In genomic region chr3:105752791-105753415, GRCh38 we compare ENCODE assay signal across 9 cellular contexts.
DNase-seq lines count a peak whose midpoint lies in the region; ATAC-seq and TF ChIP-seq lines count a peak whose summit lies in the region.
"Had no signal": no experiment of that assay in that cellular context is flagged by ENCODE, and none has a peak within 500 bp of the region (broad histone marks: within the 10 kb centered on the region; RNA-seq: fewer than 3 reads in every experiment).

No MANE protein-coding gene starts in this region.

- DNase-seq in T-helper 9 cell (peak; percentile 18), heart right ventricle (no peak), cortex of kidney (lab: John Stamatoyannopoulos, UW) (no peak), HuH-7.5 (ENCODE audit: low spot score) (no peak)

- H3K4me3 ChIP-seq in DOHH2 (ENCODE audit: low read length), result peak overlapping the region; percentile 16; the same call in 1 of the 2 replicates
- H3K4me3 ChIP-seq in HEK293 (ENCODE audit: low read depth, low read length), result no peak overlapping the region
- H3K4me3 ChIP-seq in heart right ventricle, result no peak overlapping the region

- H3K27ac ChIP-seq in DOHH2 (ENCODE audit: low read depth, low read length), result peak overlapping the region; percentile 47
- H3K27ac ChIP-seq in HEK293 (ENCODE audit: extremely low read depth, low read depth, low read length), result no peak overlapping the region
- H3K27ac ChIP-seq in heart right ventricle, result peak overlapping the region in 2 of 10 donors; percentile 22 to 77
- H3K27ac ChIP-seq: epithelial cell of prostate had no signal

- intact Hi-C loops in heart right ventricle (cut with DNase I), result no loop called here

- H3K9me2 ChIP-seq in DOHH2 (replicated peaks; ENCODE audit: control insufficient read depth, low read length), result no peaks in the 10 kb centered on the region

- H3K4me1 ChIP-seq in DOHH2 (ENCODE audit: control insufficient read depth, low read length), result peaks cover 42% of the 10 kb centered on the region
- peaks cover 6% of the 10 kb centered on the region; the same call in 1 of the 2 replicates for H3K4me1 ChIP-seq in HEK293 (ENCODE audit: control insufficient read depth, insufficient read depth, low read length)
- peaks cover 0 to 75% (median 21%) of the 10 kb centered on the region in 9 donors for H3K4me1 ChIP-seq in heart right ventricle

- no peaks in the 10 kb centered on the region; the same call in 1 of the 2 replicates for H3F3A ChIP-seq in DOHH2 (ENCODE audit: control insufficient read depth, insufficient read depth)

- CTCF ChIA-PET in HEK293 (lab: Yijun Ruan, JAX), result interaction anchor here (0.6 kb wide), 1 partner anchor 158 kb away, joined by 3 read pairs; no protein-coding TSS in a partner anchor

- TF ChIP-seq CTCF in DOHH2 (IDR thresholded peaks at IDR 0.05; ENCODE audit: low read depth, low read length, poor library complexity, severe bottlenecking), result no peak
- no peak for TF ChIP-seq CTCF in HEK293 (tag by site-specific recombination; IDR thresholded peaks at IDR 0.05)
- TF ChIP-seq CTCF in heart right ventricle (IDR thresholded peaks at IDR 0.05), result no peak

- 52 to 55% methylated on average over 1 of the region's 1 CpG for WGBS in heart right ventricle, 2 donors

- H3K27me3 ChIP-seq in DOHH2 (ENCODE audit: control insufficient read depth, low read length), result no peaks in the 10 kb centered on the region
- H3K27me3 ChIP-seq in heart right ventricle, result no peaks in the 10 kb centered on the region

- ATAC-seq in heart right ventricle (peak in 7 of 8 donors; percentile 50 to 70 (median 55)), GM19328 (IDR thresholded peaks at IDR 0.05; ENCODE audit: unreplicated experiment) (no peak), GM18858 (IDR thresholded peaks at IDR 0.05; ENCODE audit: unreplicated experiment) (no peak)

- no peaks in the 10 kb centered on the region for H3K79me2 ChIP-seq in DOHH2 (ENCODE audit: control insufficient read depth, low read length)

- H3K4me2 ChIP-seq in DOHH2 (ENCODE audit: low read length), result peak overlapping the region; percentile 33

- H3K36me3 ChIP-seq in DOHH2 (ENCODE audit: control insufficient read depth, low read length), result peaks cover 12% of the 10 kb centered on the region
- H3K36me3 ChIP-seq in HEK293 (ENCODE audit: control insufficient read depth in 2 of 2, insufficient read depth in 1 of 2, low read length in 2 of 2), result no peaks in the 10 kb centered on the region
- peaks cover 0 to 25% (median 0%) of the 10 kb centered on the region in 9 donors for H3K36me3 ChIP-seq in heart right ventricle

- H3K9me3 ChIP-seq in DOHH2 (ENCODE audit: control insufficient read depth, insufficient read depth, low read length) (no peaks in the 10 kb centered on the region), HEK293 (ENCODE audit: control insufficient read depth, insufficient read depth, low read depth, low read length) (no peaks in the 10 kb centered on the region), heart right ventricle (no peaks in the 10 kb centered on the region)

- POLR2A ChIA-PET in HEK293 (lab: Yijun Ruan, JAX), result no interaction called here

- H4K20me1 ChIP-seq in DOHH2 (ENCODE audit: control insufficient read depth, insufficient read depth, low read depth, low read length), result no peaks in the 10 kb centered on the region

TF ChIP-seq in HEK293, 187 proteins besides CTCF, POLR2A, EP300 and RAD21:
- TF ChIP-seq HOXA7 (CRISPR knock-in tag; IDR thresholded peaks at IDR 0.05; ENCODE audit: borderline replicate concordance), result no peak
- no peak for TF ChIP-seq ZNF2 (tag by site-specific recombination; IDR thresholded peaks at IDR 0.05)
- TF ChIP-seq ZNF658 (tag by site-specific recombination; IDR thresholded peaks at IDR 0.05), result no peak
- 0 out of 2 replicates have a peak, but pooled peaks have one; percentile 37 for TF ChIP-seq TRIM28 (IDR thresholded peaks at IDR 0.05; ENCODE audit: borderline replicate concordance, low read length)
- peak; percentile 60; the same call in 1 of the 2 replicates for TF ChIP-seq PRDM6 (tag by site-specific recombination; IDR thresholded peaks at IDR 0.05)
- peak; percentile 21; the same call in 1 of the 2 replicates for TF ChIP-seq MZF1 (tag by site-specific recombination; IDR thresholded peaks at IDR 0.05; ENCODE audit: borderline replicate concordance)
- TF ChIP-seq PRDM1 (tag by site-specific recombination; IDR thresholded peaks at IDR 0.05), result no peak
- TF ChIP-seq ZNF311 (tag by site-specific recombination; IDR thresholded peaks at IDR 0.05; ENCODE audit: borderline replicate concordance), result no peak
- TF ChIP-seq ZNF561 (tag by site-specific recombination; IDR thresholded peaks at IDR 0.05; ENCODE audit: borderline replicate concordance), result 0 out of 2 replicates have a peak, but pooled peaks have one; percentile 40
TF ChIP-seq in HEK293: peak in this region for 4.

Comparison
In these comparisons a context has a peak if more than half of its experiments do, and no peak if none do; other contexts are left out.
1. ATAC-seq: peak in heart right ventricle (7 of 8); none in GM19328 (single experiment) and GM18858 (single experiment).